24 cellular contexts compared by ENCODE assay signal in genomic region chr6:105067329-105067728, GRCh38.
"Had no signal": no experiment of that assay in that cellular context is flagged by ENCODE, and none has a peak within 500 bp of the region (broad histone marks: within the 10 kb centered on the region; RNA-seq: fewer than 3 reads in every experiment).

No MANE protein-coding gene starts in this region.

- H3K36me3 ChIP-seq: MG63, SJSA1, WERI-Rb-1 had no signal

- H3K4me1 ChIP-seq: SJSA1 had no signal

- DNase-seq: activated CD4-positive, alpha-beta memory T cell treated with anti-CD3 and anti-CD28 coated beads, Interleukin-2, amount 10 ng/mL, durations not matched to agents 7 days and 5 days; activated CD4-positive, alpha-beta T cell treated with anti-CD3 and anti-CD28 coated beads for 36 hours; activated CD4-positive, alpha-beta T cell treated with anti-CD3 and anti-CD28 coated beads, Interleukin-2, amount 50 U/mL, for 1 hour; activated gamma-delta T cell treated with Interleukin-2 at 50 U/mL for 16 hours; activated naive CD4-positive, alpha-beta T cell treated with anti-CD3 and anti-CD28 coated beads, Interleukin-2, amount 10 ng/mL, durations not matched to agents 7 days and 5 days; activated naive CD8-positive, alpha-beta T cell treated with anti-CD3 and anti-CD28 coated beads for 36 hours; activated T-cell treated with anti-CD3 and anti-CD28 coated beads, Interleukin-2, amount 50 U/mL, for 72 hours; anterior cingulate cortex; caudate nucleus; MG63; MV-4-11; NCI-H1092 treated with DMSO at 0.1 percent for 48 hours; NCI-H1436; NCI-H1694 treated with DMSO at 0.1 percent for 48 hours; NCI-H2029 treated with DMSO at 0.1 percent for 48 hours; NCI-H345; NCI-H510A treated with DMSO at 0.1 percent for 48 hours; NCI-H69; PC-3; SHP77; T-helper 2 cell; WERI-Rb-1 had no signal

- H3K9me3 ChIP-seq: MG63, SJSA1 had no signal

- H3K9me3 Mint-ChIP-seq: activated CD4-positive, alpha-beta memory T cell treated with anti-CD3 and anti-CD28 coated beads, Interleukin-2, amount 10 ng/mL, durations not matched to agents 7 days and 5 days; activated naive CD4-positive, alpha-beta T cell treated with anti-CD3 and anti-CD28 coated beads, Interleukin-2, amount 10 ng/mL, durations not matched to agents 7 days and 5 days; activated naive CD8-positive, alpha-beta T cell treated with anti-CD3 and anti-CD28 coated beads for 36 hours; activated T-cell treated with anti-CD3 and anti-CD28 coated beads, Interleukin-2, amount 50 U/mL, for 72 hours; activated T-helper 2 cell treated with anti-CD3 and anti-CD28 coated beads, Interferon-gamma antibody, Interleukin-2, Interleukin-4, amounts not matched to agents 10 μg/mL and 5 μg/mL and 100 μg/mL, durations not matched to agents 14 hours and 24 hours and 36 hours had no signal

- H3K27ac ChIP-seq: SJSA1, WERI-Rb-1 had no signal

- H3K4me1 Mint-ChIP-seq: activated CD4-positive, alpha-beta memory T cell treated with anti-CD3 and anti-CD28 coated beads, Interleukin-2, amount 10 ng/mL, durations not matched to agents 7 days and 5 days; activated CD4-positive, alpha-beta T cell treated with anti-CD3 and anti-CD28 coated beads for 36 hours; activated naive CD4-positive, alpha-beta T cell treated with anti-CD3 and anti-CD28 coated beads, Interleukin-2, amount 10 ng/mL, durations not matched to agents 7 days and 5 days; activated naive CD8-positive, alpha-beta T cell treated with anti-CD3 and anti-CD28 coated beads for 36 hours had no signal

- H3K27me3 ChIP-seq: MG63, SJSA1 had no signal

- H3K27ac Mint-ChIP-seq: activated CD4-positive, alpha-beta memory T cell treated with anti-CD3 and anti-CD28 coated beads, Interleukin-2, amount 10 ng/mL, durations not matched to agents 7 days and 5 days; activated CD4-positive, alpha-beta T cell treated with anti-CD3 and anti-CD28 coated beads for 36 hours; activated naive CD4-positive, alpha-beta T cell treated with anti-CD3 and anti-CD28 coated beads, Interleukin-2, amount 10 ng/mL, durations not matched to agents 7 days and 5 days; activated naive CD8-positive, alpha-beta T cell treated with anti-CD3 and anti-CD28 coated beads for 36 hours; activated T-cell treated with anti-CD3 and anti-CD28 coated beads, Interleukin-2, amount 50 U/mL, for 72 hours; activated T-helper 2 cell treated with anti-CD3 and anti-CD28 coated beads, Interferon-gamma antibody, Interleukin-2, Interleukin-4, amounts not matched to agents 10 μg/mL and 5 μg/mL and 100 μg/mL, durations not matched to agents 14 hours and 24 hours and 36 hours had no signal

- H3K36me3 Mint-ChIP-seq: activated naive CD4-positive, alpha-beta T cell treated with anti-CD3 and anti-CD28 coated beads, Interleukin-2, amount 10 ng/mL, durations not matched to agents 7 days and 5 days; activated naive CD8-positive, alpha-beta T cell treated with anti-CD3 and anti-CD28 coated beads for 36 hours had no signal

- ATAC-seq: activated CD4-positive, alpha-beta T cell treated with anti-CD3 and anti-CD28 coated beads for 36 hours; activated T-cell treated with anti-CD3 and anti-CD28 coated beads, Interleukin-2, amount 50 U/mL, for 72 hours; PC-3 had no signal

- H3K4me3 Mint-ChIP-seq: activated CD4-positive, alpha-beta memory T cell treated with anti-CD3 and anti-CD28 coated beads, Interleukin-2, amount 10 ng/mL, durations not matched to agents 7 days and 5 days; activated CD4-positive, alpha-beta T cell treated with anti-CD3 and anti-CD28 coated beads for 36 hours; activated naive CD4-positive, alpha-beta T cell treated with anti-CD3 and anti-CD28 coated beads, Interleukin-2, amount 10 ng/mL, durations not matched to agents 7 days and 5 days; activated naive CD8-positive, alpha-beta T cell treated with anti-CD3 and anti-CD28 coated beads for 36 hours; activated T-cell treated with anti-CD3 and anti-CD28 coated beads, Interleukin-2, amount 50 U/mL, for 72 hours had no signal

- H3K4me3 ChIP-seq: MG63, SJSA1 had no signal
